In the genomic region with DNA sequence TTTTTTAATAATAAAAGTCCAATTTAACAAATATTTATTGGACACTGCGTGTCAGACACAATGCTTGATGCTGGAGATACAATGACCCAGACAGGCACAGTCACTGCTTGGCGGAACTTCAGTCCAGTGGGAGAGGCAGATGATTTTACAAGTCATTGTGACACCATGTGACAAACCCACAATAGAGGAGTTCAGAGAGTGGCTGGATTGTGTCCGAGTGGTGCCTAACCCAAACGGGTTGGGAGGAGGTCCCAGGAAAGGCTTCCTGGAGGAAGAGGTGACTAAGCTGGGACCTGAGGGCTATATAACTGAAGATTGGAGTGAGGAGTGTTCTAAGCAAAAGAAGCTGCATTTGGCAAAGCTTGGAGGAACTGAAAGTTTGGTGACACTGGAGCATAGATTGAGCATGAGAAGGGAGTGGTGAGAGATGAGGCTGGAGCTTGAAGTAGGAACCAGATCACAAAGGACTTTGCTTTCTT, we compare ENCODE assay signal across 1 cellular context.
TF ChIP-seq lines count a peak whose summit lies in the region.

No MANE protein-coding gene starts in this region.

TF ChIP-seq in IMR-90, 13 proteins besides CTCF, POLR2A, EP300 and RAD21:
- TF ChIP-seq MAZ (IDR thresholded peaks at IDR 0.05; ENCODE audit: borderline replicate concordance, low read depth, low read length) (no peak), RCOR1 (IDR thresholded peaks at IDR 0.05; ENCODE audit: insufficient replicate concordance, low read length) (no peak), NFE2L2 (IDR thresholded peaks at IDR 0.05; ENCODE audit: low read depth, low read length) (no peak), CHD1 (IDR thresholded peaks at IDR 0.05; ENCODE audit: low read depth, low read length) (no peak)
